1 cellular context compared by ENCODE assay signal in the genomic region with DNA sequence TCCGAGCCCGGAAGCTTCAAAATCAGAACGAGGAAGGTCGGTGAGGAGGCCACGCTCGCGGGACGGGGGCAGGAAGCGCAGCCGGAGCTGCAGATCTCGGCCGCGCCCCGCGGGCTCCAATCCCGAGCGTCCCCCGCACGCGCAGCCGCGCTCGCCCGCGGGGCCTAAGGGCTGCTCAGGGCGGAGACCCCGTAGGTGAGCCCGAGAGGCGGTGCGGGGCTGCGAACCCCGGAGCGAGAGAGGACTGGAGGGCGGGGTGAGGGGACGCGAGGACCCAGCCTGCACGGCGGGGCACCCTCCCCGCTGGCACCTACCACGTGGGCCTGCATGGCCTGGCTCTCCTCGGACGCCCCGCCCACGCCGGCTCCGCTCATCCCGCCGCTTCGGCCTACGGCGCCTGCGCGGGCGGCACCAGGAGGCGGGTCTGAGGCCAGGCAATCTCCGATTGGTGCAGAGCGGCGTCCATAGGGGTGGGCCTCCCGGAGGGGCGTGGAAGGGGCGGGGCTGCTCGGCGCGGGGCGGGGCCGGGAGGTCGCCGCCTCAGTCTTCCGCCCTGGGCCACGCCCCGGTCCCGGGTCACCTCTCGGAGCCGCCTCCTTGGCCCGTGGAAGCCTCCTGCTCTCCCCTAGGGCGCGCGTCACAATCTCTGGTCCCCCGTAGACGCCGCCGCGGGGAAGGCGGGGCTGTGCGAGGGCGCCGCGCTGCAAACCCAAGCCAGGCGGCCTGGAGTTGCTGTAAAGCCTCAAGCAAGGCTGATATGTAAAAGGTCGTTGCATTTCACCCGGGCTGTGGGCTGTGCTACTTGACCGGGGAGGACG.
TF ChIP-seq lines count a peak whose summit lies in the region.

No MANE protein-coding gene starts in this region.

TF ChIP-seq in K562, 482 proteins besides CTCF, POLR2A, EP300 and RAD21 (continued from another document and continues in another):
- TF ChIP-seq, protein P1, sequence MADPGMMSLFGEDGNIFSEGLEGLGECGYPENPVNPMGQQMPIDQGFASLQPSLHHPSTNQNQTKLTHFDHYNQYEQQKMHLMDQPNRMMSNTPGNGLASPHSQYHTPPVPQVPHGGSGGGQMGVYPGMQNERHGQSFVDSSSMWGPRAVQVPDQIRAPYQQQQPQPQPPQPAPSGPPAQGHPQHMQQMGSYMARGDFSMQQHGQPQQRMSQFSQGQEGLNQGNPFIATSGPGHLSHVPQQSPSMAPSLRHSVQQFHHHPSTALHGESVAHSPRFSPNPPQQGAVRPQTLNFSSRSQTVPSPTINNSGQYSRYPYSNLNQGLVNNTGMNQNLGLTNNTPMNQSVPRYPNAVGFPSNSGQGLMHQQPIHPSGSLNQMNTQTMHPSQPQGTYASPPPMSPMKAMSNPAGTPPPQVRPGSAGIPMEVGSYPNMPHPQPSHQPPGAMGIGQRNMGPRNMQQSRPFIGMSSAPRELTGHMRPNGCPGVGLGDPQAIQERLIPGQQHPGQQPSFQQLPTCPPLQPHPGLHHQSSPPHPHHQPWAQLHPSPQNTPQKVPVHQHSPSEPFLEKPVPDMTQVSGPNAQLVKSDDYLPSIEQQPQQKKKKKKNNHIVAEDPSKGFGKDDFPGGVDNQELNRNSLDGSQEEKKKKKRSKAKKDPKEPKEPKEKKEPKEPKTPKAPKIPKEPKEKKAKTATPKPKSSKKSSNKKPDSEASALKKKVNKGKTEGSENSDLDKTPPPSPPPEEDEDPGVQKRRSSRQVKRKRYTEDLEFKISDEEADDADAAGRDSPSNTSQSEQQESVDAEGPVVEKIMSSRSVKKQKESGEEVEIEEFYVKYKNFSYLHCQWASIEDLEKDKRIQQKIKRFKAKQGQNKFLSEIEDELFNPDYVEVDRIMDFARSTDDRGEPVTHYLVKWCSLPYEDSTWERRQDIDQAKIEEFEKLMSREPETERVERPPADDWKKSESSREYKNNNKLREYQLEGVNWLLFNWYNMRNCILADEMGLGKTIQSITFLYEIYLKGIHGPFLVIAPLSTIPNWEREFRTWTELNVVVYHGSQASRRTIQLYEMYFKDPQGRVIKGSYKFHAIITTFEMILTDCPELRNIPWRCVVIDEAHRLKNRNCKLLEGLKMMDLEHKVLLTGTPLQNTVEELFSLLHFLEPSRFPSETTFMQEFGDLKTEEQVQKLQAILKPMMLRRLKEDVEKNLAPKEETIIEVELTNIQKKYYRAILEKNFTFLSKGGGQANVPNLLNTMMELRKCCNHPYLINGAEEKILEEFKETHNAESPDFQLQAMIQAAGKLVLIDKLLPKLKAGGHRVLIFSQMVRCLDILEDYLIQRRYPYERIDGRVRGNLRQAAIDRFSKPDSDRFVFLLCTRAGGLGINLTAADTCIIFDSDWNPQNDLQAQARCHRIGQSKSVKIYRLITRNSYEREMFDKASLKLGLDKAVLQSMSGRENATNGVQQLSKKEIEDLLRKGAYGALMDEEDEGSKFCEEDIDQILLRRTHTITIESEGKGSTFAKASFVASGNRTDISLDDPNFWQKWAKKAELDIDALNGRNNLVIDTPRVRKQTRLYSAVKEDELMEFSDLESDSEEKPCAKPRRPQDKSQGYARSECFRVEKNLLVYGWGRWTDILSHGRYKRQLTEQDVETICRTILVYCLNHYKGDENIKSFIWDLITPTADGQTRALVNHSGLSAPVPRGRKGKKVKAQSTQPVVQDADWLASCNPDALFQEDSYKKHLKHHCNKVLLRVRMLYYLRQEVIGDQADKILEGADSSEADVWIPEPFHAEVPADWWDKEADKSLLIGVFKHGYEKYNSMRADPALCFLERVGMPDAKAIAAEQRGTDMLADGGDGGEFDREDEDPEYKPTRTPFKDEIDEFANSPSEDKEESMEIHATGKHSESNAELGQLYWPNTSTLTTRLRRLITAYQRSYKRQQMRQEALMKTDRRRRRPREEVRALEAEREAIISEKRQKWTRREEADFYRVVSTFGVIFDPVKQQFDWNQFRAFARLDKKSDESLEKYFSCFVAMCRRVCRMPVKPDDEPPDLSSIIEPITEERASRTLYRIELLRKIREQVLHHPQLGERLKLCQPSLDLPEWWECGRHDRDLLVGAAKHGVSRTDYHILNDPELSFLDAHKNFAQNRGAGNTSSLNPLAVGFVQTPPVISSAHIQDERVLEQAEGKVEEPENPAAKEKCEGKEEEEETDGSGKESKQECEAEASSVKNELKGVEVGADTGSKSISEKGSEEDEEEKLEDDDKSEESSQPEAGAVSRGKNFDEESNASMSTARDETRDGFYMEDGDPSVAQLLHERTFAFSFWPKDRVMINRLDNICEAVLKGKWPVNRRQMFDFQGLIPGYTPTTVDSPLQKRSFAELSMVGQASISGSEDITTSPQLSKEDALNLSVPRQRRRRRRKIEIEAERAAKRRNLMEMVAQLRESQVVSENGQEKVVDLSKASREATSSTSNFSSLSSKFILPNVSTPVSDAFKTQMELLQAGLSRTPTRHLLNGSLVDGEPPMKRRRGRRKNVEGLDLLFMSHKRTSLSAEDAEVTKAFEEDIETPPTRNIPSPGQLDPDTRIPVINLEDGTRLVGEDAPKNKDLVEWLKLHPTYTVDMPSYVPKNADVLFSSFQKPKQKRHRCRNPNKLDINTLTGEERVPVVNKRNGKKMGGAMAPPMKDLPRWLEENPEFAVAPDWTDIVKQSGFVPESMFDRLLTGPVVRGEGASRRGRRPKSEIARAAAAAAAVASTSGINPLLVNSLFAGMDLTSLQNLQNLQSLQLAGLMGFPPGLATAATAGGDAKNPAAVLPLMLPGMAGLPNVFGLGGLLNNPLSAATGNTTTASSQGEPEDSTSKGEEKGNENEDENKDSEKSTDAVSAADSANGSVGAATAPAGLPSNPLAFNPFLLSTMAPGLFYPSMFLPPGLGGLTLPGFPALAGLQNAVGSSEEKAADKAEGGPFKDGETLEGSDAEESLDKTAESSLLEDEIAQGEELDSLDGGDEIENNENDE (IDR thresholded peaks at IDR 0.05; ENCODE audit: low read depth, low read length): no peak
- TF ChIP-seq MED1 (CRISPR knock-in tag; IDR thresholded peaks at IDR 0.05; ENCODE audit: borderline replicate concordance) (no peak), ZBTB7A (IDR thresholded peaks at IDR 0.05; ENCODE audit: borderline replicate concordance, control insufficient read depth, low read depth, low read length) (peak; percentile 61; the same call in 1 of the 2 replicates), ZNF76 (CRISPR knock-in tag; IDR thresholded peaks at IDR 0.05; ENCODE audit: borderline replicate concordance) (no peak), PHF20 (IDR thresholded peaks at IDR 0.05; ENCODE audit: partially characterized antibody) (peak; percentile 80), ZKSCAN8 (CRISPR knock-in tag; IDR thresholded peaks at IDR 0.05) (no peak), HMGN3 (IDR thresholded peaks at IDR 0.05; ENCODE audit: borderline replicate concordance, extremely low read depth, insufficient read length, low read depth, low read length) (peak; percentile 75), KDM2B (CRISPR knock-in tag; IDR thresholded peaks at IDR 0.05) (0 out of 2 replicates have a peak, but pooled peaks have one; percentile 20), MYBL2 (IDR thresholded peaks at IDR 0.05; ENCODE audit: low read depth) (no peak), MYBL2 (CRISPR knock-in tag; IDR thresholded peaks at IDR 0.05; ENCODE audit: borderline replicate concordance) (no peak), MAFG (tag; conservative IDR thresholded peaks at IDR 0.05) (no peak), DDX20 (tag; IDR thresholded peaks at IDR 0.05; ENCODE audit: low read depth) (no peak), PCBP2 (IDR thresholded peaks at IDR 0.05; ENCODE audit: low read depth, low read length, poor library complexity, severe bottlenecking) (no peak), SAP30 (IDR thresholded peaks at IDR 0.05; ENCODE audit: borderline replicate concordance, insufficient read depth, low read depth, low read length, poor library complexity, severe bottlenecking) (peak; percentile 97), EP400 (IDR thresholded peaks at IDR 0.05) (peak; percentile 96), ZNF316 (IDR thresholded peaks at IDR 0.05) (no peak), CAMTA2 (CRISPR knock-in tag; conservative IDR thresholded peaks at IDR 0.05) (no peak)
- TF ChIP-seq, protein P2, sequence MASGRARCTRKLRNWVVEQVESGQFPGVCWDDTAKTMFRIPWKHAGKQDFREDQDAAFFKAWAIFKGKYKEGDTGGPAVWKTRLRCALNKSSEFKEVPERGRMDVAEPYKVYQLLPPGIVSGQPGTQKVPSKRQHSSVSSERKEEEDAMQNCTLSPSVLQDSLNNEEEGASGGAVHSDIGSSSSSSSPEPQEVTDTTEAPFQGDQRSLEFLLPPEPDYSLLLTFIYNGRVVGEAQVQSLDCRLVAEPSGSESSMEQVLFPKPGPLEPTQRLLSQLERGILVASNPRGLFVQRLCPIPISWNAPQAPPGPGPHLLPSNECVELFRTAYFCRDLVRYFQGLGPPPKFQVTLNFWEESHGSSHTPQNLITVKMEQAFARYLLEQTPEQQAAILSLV (tag; IDR thresholded peaks at IDR 0.05): no peak
- TF ChIP-seq, protein P3, sequence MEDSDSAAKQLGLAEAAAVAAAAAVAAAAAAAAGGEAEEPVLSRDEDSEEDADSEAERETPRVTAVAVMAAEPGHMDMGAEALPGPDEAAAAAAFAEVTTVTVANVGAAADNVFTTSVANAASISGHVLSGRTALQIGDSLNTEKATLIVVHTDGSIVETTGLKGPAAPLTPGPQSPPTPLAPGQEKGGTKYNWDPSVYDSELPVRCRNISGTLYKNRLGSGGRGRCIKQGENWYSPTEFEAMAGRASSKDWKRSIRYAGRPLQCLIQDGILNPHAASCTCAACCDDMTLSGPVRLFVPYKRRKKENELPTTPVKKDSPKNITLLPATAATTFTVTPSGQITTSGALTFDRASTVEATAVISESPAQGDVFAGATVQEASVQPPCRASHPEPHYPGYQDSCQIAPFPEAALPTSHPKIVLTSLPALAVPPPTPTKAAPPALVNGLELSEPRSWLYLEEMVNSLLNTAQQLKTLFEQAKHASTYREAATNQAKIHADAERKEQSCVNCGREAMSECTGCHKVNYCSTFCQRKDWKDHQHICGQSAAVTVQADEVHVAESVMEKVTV (CRISPR knock-in tag; IDR thresholded peaks at IDR 0.05): no peak
- TF ChIP-seq, protein P4, sequence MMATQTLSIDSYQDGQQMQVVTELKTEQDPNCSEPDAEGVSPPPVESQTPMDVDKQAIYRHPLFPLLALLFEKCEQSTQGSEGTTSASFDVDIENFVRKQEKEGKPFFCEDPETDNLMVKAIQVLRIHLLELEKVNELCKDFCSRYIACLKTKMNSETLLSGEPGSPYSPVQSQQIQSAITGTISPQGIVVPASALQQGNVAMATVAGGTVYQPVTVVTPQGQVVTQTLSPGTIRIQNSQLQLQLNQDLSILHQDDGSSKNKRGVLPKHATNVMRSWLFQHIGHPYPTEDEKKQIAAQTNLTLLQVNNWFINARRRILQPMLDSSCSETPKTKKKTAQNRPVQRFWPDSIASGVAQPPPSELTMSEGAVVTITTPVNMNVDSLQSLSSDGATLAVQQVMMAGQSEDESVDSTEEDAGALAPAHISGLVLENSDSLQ (IDR thresholded peaks at IDR 0.05): peak; percentile 93
- TF ChIP-seq, protein P5, sequence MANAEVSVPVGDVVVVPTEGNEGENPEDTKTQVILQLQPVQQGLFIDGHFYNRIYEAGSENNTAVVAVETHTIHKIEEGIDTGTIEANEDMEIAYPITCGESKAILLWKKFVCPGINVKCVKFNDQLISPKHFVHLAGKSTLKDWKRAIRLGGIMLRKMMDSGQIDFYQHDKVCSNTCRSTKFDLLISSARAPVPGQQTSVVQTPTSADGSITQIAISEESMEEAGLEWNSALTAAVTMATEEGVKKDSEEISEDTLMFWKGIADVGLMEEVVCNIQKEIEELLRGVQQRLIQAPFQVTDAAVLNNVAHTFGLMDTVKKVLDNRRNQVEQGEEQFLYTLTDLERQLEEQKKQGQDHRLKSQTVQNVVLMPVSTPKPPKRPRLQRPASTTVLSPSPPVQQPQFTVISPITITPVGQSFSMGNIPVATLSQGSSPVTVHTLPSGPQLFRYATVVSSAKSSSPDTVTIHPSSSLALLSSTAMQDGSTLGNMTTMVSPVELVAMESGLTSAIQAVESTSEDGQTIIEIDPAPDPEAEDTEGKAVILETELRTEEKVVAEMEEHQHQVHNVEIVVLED (CRISPR knock-in tag; IDR thresholded peaks at IDR 0.05): peak; percentile 34; the same call in 1 of the 2 replicates
- TF ChIP-seq, protein P6, sequence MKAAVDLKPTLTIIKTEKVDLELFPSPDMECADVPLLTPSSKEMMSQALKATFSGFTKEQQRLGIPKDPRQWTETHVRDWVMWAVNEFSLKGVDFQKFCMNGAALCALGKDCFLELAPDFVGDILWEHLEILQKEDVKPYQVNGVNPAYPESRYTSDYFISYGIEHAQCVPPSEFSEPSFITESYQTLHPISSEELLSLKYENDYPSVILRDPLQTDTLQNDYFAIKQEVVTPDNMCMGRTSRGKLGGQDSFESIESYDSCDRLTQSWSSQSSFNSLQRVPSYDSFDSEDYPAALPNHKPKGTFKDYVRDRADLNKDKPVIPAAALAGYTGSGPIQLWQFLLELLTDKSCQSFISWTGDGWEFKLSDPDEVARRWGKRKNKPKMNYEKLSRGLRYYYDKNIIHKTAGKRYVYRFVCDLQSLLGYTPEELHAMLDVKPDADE (conservative IDR thresholded peaks at IDR 0.05; ENCODE audit: control insufficient read depth, low read depth, low read length): 0 out of 2 replicates have a peak, but pooled peaks have one; percentile 32
- TF ChIP-seq, protein P7, sequence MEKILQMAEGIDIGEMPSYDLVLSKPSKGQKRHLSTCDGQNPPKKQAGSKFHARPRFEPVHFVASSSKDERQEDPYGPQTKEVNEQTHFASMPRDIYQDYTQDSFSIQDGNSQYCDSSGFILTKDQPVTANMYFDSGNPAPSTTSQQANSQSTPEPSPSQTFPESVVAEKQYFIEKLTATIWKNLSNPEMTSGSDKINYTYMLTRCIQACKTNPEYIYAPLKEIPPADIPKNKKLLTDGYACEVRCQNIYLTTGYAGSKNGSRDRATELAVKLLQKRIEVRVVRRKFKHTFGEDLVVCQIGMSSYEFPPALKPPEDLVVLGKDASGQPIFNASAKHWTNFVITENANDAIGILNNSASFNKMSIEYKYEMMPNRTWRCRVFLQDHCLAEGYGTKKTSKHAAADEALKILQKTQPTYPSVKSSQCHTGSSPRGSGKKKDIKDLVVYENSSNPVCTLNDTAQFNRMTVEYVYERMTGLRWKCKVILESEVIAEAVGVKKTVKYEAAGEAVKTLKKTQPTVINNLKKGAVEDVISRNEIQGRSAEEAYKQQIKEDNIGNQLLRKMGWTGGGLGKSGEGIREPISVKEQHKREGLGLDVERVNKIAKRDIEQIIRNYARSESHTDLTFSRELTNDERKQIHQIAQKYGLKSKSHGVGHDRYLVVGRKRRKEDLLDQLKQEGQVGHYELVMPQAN (IDR thresholded peaks at IDR 0.05; ENCODE audit: borderline replicate concordance): peak; percentile 95
- TF ChIP-seq, protein P8, sequence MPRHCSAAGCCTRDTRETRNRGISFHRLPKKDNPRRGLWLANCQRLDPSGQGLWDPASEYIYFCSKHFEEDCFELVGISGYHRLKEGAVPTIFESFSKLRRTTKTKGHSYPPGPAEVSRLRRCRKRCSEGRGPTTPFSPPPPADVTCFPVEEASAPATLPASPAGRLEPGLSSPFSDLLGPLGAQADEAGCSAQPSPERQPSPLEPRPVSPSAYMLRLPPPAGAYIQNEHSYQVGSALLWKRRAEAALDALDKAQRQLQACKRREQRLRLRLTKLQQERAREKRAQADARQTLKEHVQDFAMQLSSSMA (CRISPR knock-in tag; IDR thresholded peaks at IDR 0.05): 0 out of 2 replicates have a peak, but pooled peaks have one; percentile 26
